In genomic region chr3:59084598-59084997, GRCh38 we compare ENCODE assay signal across 18 cellular contexts. TPM values are rescaled to one million over a fixed set of nuclear protein-coding genes. Genes with fewer than 3 reads are reported as not detected.
"Had no signal": no experiment of that assay in that cellular context is flagged by ENCODE, and none has a peak within 500 bp of the region (broad histone marks: within the 10 kb centered on the region; RNA-seq: fewer than 3 reads in every experiment).

No MANE protein-coding gene starts in this region.

- H3K4me3 ChIP-seq: thoracic aorta, upper lobe of left lung had no signal

- H3K27me3 ChIP-seq: upper lobe of left lung had no signal

- ATAC-seq: activated naive CD8-positive, alpha-beta T cell treated with anti-CD3 and anti-CD28 coated beads, Interleukin-2, amount 50 U/mL, for 24 hours; activated T-cell treated with anti-CD3 and anti-CD28 coated beads, Interleukin-2, amount 50 U/mL, for 72 hours; natural killer cell treated with Interleukin-12 subunit alpha and Interleukin-12 subunit beta and Interleukin-15 and Interleukin-18, amount 100 ng/mL, for 72 hours; T-helper 17 cell had no signal

- H3K36me3 ChIP-seq: thoracic aorta, upper lobe of left lung had no signal

- H3K4me1 ChIP-seq: upper lobe of left lung had no signal

- DNase-seq: activated CD4-positive, alpha-beta T cell treated with anti-CD3 and anti-CD28 coated beads for 4 hours; activated CD4-positive, alpha-beta T cell treated with anti-CD3 and anti-CD28 coated beads, Interleukin-2, amount 50 U/mL, for 48 hours; activated CD4-positive, CD25-positive, alpha-beta regulatory T cell; activated effector memory CD4-positive, alpha-beta T cell treated with anti-CD3 and anti-CD28 coated beads, Interleukin-2, amount 50 U/mL, for 16 hours; activated naive CD4-positive, alpha-beta T cell treated with anti-CD3 and anti-CD28 coated beads, Interleukin-2, amount 10 ng/mL, durations not matched to agents 7 days and 5 days; activated naive CD8-positive, alpha-beta T cell treated with anti-CD3 and anti-CD28 coated beads, Interleukin-2, amount 50 U/mL, for 24 hours; activated T-cell treated with anti-CD3 and anti-CD28 coated beads, Interleukin-2, amount 50 U/mL, for 72 hours; aorta; central memory CD4-positive, alpha-beta T cell; effector memory CD4-positive, alpha-beta T cell; hypothalamus; stimulated activated CD4-positive, alpha-beta T cell treated with anti-CD3 and anti-CD28 coated beads, Interleukin-4, amount 100 ng/mL, for 24 hours; stimulated activated naive CD4-positive, alpha-beta T cell treated with Interleukin-2 at 50 U/mL for 16 hours; SW 1271; T-helper 17 cell; upper lobe of left lung had no signal

- H3K27ac ChIP-seq: thoracic aorta, upper lobe of left lung had no signal

- H3K9me3 ChIP-seq: thoracic aorta, upper lobe of left lung had no signal

RNA-seq across cellular contexts. Expression of gene CFAP20DC, which starts 34.8 kb away (rescaled TPM):
- total RNA-seq: thoracic aorta had no signal
- polyA plus RNA-seq: aorta had no signal
